24 cellular contexts compared by ENCODE assay signal in genomic region chr10:119287613-119287991, GRCh38.
DNase-seq lines count a peak whose midpoint lies in the region; ATAC-seq and TF ChIP-seq lines count a peak whose summit lies in the region.
"Had no signal": no experiment of that assay in that cellular context is flagged by ENCODE, and none has a peak within 500 bp of the region (broad histone marks: within the 10 kb centered on the region; RNA-seq: fewer than 3 reads in every experiment).

No MANE protein-coding gene starts in this region.

- no peak for DNase-seq in A673 (ENCODE audit: low spot score)
- no peak for DNase-seq in CD4-positive, alpha-beta T cell
- DNase-seq in esophagus muscularis mucosa (ENCODE audit: extremely low spot score), result no peak
- DNase-seq in ovary, result no peak
- no peak for DNase-seq in UCSD-AML1 (lab: John Stamatoyannopoulos, UW; ENCODE audit: unreplicated experiment)
- DNase-seq in HUDEP-2 (lab: John Stamatoyannopoulos, UW; ENCODE audit: unreplicated experiment in 76 of 76), result no peak
- no peak for DNase-seq in NCI-H1694 treated with DMSO at 0.1 percent for 48 hours (lab: John Stamatoyannopoulos, UW)
- DNase-seq: activated T-cell treated with anti-CD3 and anti-CD28 coated beads, Interleukin-2, amount 50 U/mL, for 24 hours; aorta; CD8-positive, alpha-beta memory T cell; foreskin keratinocyte; GOT3; mesendoderm; NCI-H2107; PC-9; psoas muscle; SJCRH30; stimulated activated CD4-positive, alpha-beta T cell treated with anti-CD3 and anti-CD28 coated beads, Interleukin-1b, Interleukin-23, amount 100 ng/mL, for 48 hours had no signal

- no peaks in the 10 kb centered on the region for H3K9me3 Mint-ChIP-seq in CD4-positive, alpha-beta T cell
- H3K9me3 Mint-ChIP-seq: activated T-cell treated with anti-CD3 and anti-CD28 coated beads, Interleukin-2, amount 50 U/mL, for 24 hours; CD8-positive, alpha-beta memory T cell; central memory CD8-positive, alpha-beta T cell; IgD-negative memory B cell; nephron had no signal

- peaks cover 86% of the 10 kb centered on the region for H3K4me1 Mint-ChIP-seq in CD4-positive, alpha-beta T cell (ENCODE audit: low read depth)

- H3K27ac ChIP-seq in A673 (ENCODE audit: low read depth, low read length, poor library complexity, severe bottlenecking), result peak overlapping the region; percentile 23
- H3K27ac ChIP-seq in CD4-positive, alpha-beta T cell (ENCODE audit: low read depth, low read length), result no peak overlapping the region
- peak overlapping the region; percentile 47 to 64 (median 60) for H3K27ac ChIP-seq in esophagus muscularis mucosa (replicated peaks in 1 of 4)
- H3K27ac ChIP-seq in ovary, result peak overlapping the region; percentile 24 to 87
- H3K27ac ChIP-seq: foreskin keratinocyte, PC-9, psoas muscle, SJCRH30 had no signal

- POLR2A ChIA-PET in A673 (lab: Charles Lee; ENCODE audit: low non-redundant PET), result no interaction called here
- POLR2A ChIA-PET in CD4-positive, alpha-beta T cell (lab: Charles Lee), result interaction anchor here (0.6 to 0.9 kb wide), 2 partner anchors 18 to 303 kb away, joined by 3 read pairs; no protein-coding TSS in a partner anchor

- H3K27me3 ChIP-seq in A673 (replicated peaks; ENCODE audit: insufficient read depth, low read depth, low read length, poor library complexity) (no peaks in the 10 kb centered on the region), esophagus muscularis mucosa (no peaks in the 10 kb centered on the region), ovary (no peaks in the 10 kb centered on the region)
- no peaks in the 10 kb centered on the region for H3K27me3 ChIP-seq in CD4-positive, alpha-beta T cell (ENCODE audit: control insufficient read depth, insufficient read depth, low read length)
- H3K27me3 ChIP-seq: foreskin keratinocyte, SJCRH30 had no signal

- no TSS peak for BruUV-seq in A673 (replicated peaks; lab: Mats Ljungman, UMichigan)

- TF ChIP-seq CTCF in A673 (conservative IDR thresholded peaks at IDR 0.05; ENCODE audit: low read depth, low read length) (no peak), esophagus muscularis mucosa (IDR thresholded peaks at IDR 0.05) (no peak), ovary (IDR thresholded peaks at IDR 0.05) (no peak)
- no peak for TF ChIP-seq CTCF in CD4-positive, alpha-beta T cell (IDR thresholded peaks at IDR 0.05)

- no peaks in the 10 kb centered on the region for H3K36me3 ChIP-seq in A673 (ENCODE audit: insufficient read depth, low read length, poor library complexity, severe bottlenecking)
- no peaks in the 10 kb centered on the region for H3K36me3 ChIP-seq in esophagus muscularis mucosa
- no peaks in the 10 kb centered on the region for H3K36me3 ChIP-seq in ovary
- H3K36me3 ChIP-seq: SJCRH30, thoracic aorta had no signal

- TF ChIP-seq POLR2A in esophagus muscularis mucosa (IDR thresholded peaks at IDR 0.05; ENCODE audit: low read depth) (no peak), ovary (IDR thresholded peaks at IDR 0.05) (no peak)

- CTCF ChIA-PET in A673 (lab: Charles Lee), result no interaction called here
- CTCF ChIA-PET in CD4-positive, alpha-beta T cell (lab: Charles Lee), result no interaction called here

- H3K36me3 Mint-ChIP-seq in CD4-positive, alpha-beta T cell (ENCODE audit: low read depth), result no peaks in the 10 kb centered on the region

- TF ChIP-seq EP300 in esophagus muscularis mucosa (IDR thresholded peaks at IDR 0.05), result no peak
- TF ChIP-seq EP300 in ovary (IDR thresholded peaks at IDR 0.05), result no peak

- peak overlapping the region; percentile 84 for H3K27ac Mint-ChIP-seq in CD4-positive, alpha-beta T cell

- H3K4me1 ChIP-seq in A673 (ENCODE audit: insufficient read depth, low read length, poor library complexity, severe bottlenecking), result peaks cover 46% of the 10 kb centered on the region
- H3K4me1 ChIP-seq in esophagus muscularis mucosa, result peaks cover 76 to 87% (median 86%) of the 10 kb centered on the region in 4 donors
- peaks cover 59% of the 10 kb centered on the region for H3K4me1 ChIP-seq in ovary (ENCODE audit: insufficient read depth)
- H3K4me1 ChIP-seq: foreskin keratinocyte had no signal

- no peak for ATAC-seq in CD4-positive, alpha-beta T cell (ENCODE audit: poor library complexity)
- no peak for ATAC-seq in GM21723 (IDR thresholded peaks at IDR 0.05; ENCODE audit: unreplicated experiment)
- ATAC-seq: foreskin keratinocyte had no signal

- H3K4me3 ChIP-seq in A673 (ENCODE audit: low read depth, low read length, poor library complexity, severe bottlenecking), result no peak overlapping the region
- no peak overlapping the region for H3K4me3 ChIP-seq in esophagus muscularis mucosa
- H3K4me3 ChIP-seq in ovary, result no peak overlapping the region
- H3K4me3 ChIP-seq: PC-9, psoas muscle, SJCRH30, skin epidermis, thoracic aorta had no signal

- no peak overlapping the region for H3K4me3 Mint-ChIP-seq in CD4-positive, alpha-beta T cell
- H3K4me3 Mint-ChIP-seq: activated T-cell treated with anti-CD3 and anti-CD28 coated beads, Interleukin-2, amount 50 U/mL, for 24 hours; central memory CD8-positive, alpha-beta T cell; nephron had no signal

- 92% methylated on average over 4 of the region's 6 CpGs for WGBS in esophagus muscularis mucosa
- WGBS in ovary, 3 donors, result 88 to 93% (median 90%) methylated on average over 6 of the region's 6 CpGs

- H3K27me3 Mint-ChIP-seq in CD4-positive, alpha-beta T cell, result no peaks in the 10 kb centered on the region
- H3K27me3 Mint-ChIP-seq: activated T-cell treated with anti-CD3 and anti-CD28 coated beads, Interleukin-2, amount 50 U/mL, for 24 hours; CD8-positive, alpha-beta memory T cell; central memory CD8-positive, alpha-beta T cell; IgD-negative memory B cell had no signal

- H3K9me3 ChIP-seq in A673 (ENCODE audit: low read depth, low read length, poor library complexity, severe bottlenecking) (no peaks in the 10 kb centered on the region), esophagus muscularis mucosa (no peaks in the 10 kb centered on the region), ovary (no peaks in the 10 kb centered on the region)
- H3K9me3 ChIP-seq in CD4-positive, alpha-beta T cell (ENCODE audit: control insufficient read depth, low read length), result no peaks in the 10 kb centered on the region
- H3K9me3 ChIP-seq: psoas muscle, SJCRH30, thoracic aorta had no signal

- intact Hi-C loops in A673 (cut with micrococcal nuclease; ENCODE audit: unreplicated experiment) (no loop called here), esophagus muscularis mucosa (cut with DNase I) (no loop called here), ovary (cut with DNase I) (loop anchor here in 2 of 4 donors (10.0 kb wide), 2 partner anchors 73 to 127 kb away; no protein-coding TSS in a partner anchor)
- intact Hi-C loops in CD4-positive, alpha-beta T cell (cut with DNase I, micrococcal nuclease), result no loop called here
